Comparison of ENCODE assay signal across 1 cellular context in genomic region chr6:31821301-31822037, GRCh38.
TF ChIP-seq lines count a peak whose summit lies in the region.

No MANE protein-coding gene starts in this region.

TF ChIP-seq in HepG2, 621 proteins besides CTCF, POLR2A, EP300 and RAD21 (continues in another document):
- TF ChIP-seq ZNF512 (CRISPR knock-in tag; IDR thresholded peaks at IDR 0.05) (no peak), MNT (IDR thresholded peaks at IDR 0.05) (no peak), ZNF329 (CRISPR knock-in tag; IDR thresholded peaks at IDR 0.05; ENCODE audit: low read depth) (no peak), FOXP4 (CRISPR knock-in tag; IDR thresholded peaks at IDR 0.05) (no peak), TBL1XR1 (IDR thresholded peaks at IDR 0.05; ENCODE audit: borderline replicate concordance, low read length, partially characterized antibody) (peak; percentile 37), MXD3 (CRISPR knock-in tag; IDR thresholded peaks at IDR 0.05) (peak; percentile 53; the same call in 1 of the 2 replicates), GABPA (IDR thresholded peaks at IDR 0.05; ENCODE audit: low read depth, low read length) (no peak), GABPA (CRISPR knock-in tag; IDR thresholded peaks at IDR 0.05; ENCODE audit: low read depth) (no peak), SMYD3 (CRISPR knock-in tag; IDR thresholded peaks at IDR 0.05) (no peak), BORCS8-MEF2B (CRISPR knock-in tag; IDR thresholded peaks at IDR 0.05) (no peak), NCOA2 (CRISPR knock-in tag; IDR thresholded peaks at IDR 0.05) (no peak), HOXA9 (CRISPR knock-in tag; IDR thresholded peaks at IDR 0.05; ENCODE audit: borderline replicate concordance) (no peak), FOXO1 (CRISPR knock-in tag; IDR thresholded peaks at IDR 0.05) (no peak), ATF7-NPFF (CRISPR knock-in tag; IDR thresholded peaks at IDR 0.05; ENCODE audit: low read depth) (0 out of 2 replicates have a peak, but pooled peaks have one; percentile 41), HNF4A (CRISPR knock-in tag; IDR thresholded peaks at IDR 0.05) (no peak), ZNF446 (CRISPR knock-in tag; IDR thresholded peaks at IDR 0.05) (no peak), ZC3H4 (CRISPR knock-in tag; IDR thresholded peaks at IDR 0.05; ENCODE audit: borderline replicate concordance) (no peak), ZNF441 (CRISPR knock-in tag; IDR thresholded peaks at IDR 0.05; ENCODE audit: borderline replicate concordance) (peak; percentile 32; the same call in 1 of the 2 replicates), ZFP82 (CRISPR knock-in tag; IDR thresholded peaks at IDR 0.05; ENCODE audit: borderline replicate concordance) (no peak), HMG20B (CRISPR knock-in tag; conservative IDR thresholded peaks at IDR 0.05) (no peak), ZNF530 (CRISPR knock-in tag; IDR thresholded peaks at IDR 0.05; ENCODE audit: low read depth) (no peak), ZSCAN30 (CRISPR knock-in tag; IDR thresholded peaks at IDR 0.05) (no peak), SRSF1 (optimal IDR thresholded peaks at IDR 0.05; ENCODE audit: low read depth, low read length) (no peak), NFIB (CRISPR knock-in tag; IDR thresholded peaks at IDR 0.05; ENCODE audit: borderline replicate concordance) (no peak), NONO (IDR thresholded peaks at IDR 0.05) (no peak), NONO (CRISPR knock-in tag; conservative IDR thresholded peaks at IDR 0.05) (no peak), ZFP90 (CRISPR knock-in tag; IDR thresholded peaks at IDR 0.05; ENCODE audit: borderline replicate concordance) (no peak), HDAC6 (IDR thresholded peaks at IDR 0.05; ENCODE audit: low read depth, low read length) (no peak), PHF5A (CRISPR knock-in tag; IDR thresholded peaks at IDR 0.05; ENCODE audit: low read depth, unreplicated experiment) (no peak), PPARG (CRISPR knock-in tag; conservative IDR thresholded peaks at IDR 0.05) (no peak)
- TF ChIP-seq, protein P1, sequence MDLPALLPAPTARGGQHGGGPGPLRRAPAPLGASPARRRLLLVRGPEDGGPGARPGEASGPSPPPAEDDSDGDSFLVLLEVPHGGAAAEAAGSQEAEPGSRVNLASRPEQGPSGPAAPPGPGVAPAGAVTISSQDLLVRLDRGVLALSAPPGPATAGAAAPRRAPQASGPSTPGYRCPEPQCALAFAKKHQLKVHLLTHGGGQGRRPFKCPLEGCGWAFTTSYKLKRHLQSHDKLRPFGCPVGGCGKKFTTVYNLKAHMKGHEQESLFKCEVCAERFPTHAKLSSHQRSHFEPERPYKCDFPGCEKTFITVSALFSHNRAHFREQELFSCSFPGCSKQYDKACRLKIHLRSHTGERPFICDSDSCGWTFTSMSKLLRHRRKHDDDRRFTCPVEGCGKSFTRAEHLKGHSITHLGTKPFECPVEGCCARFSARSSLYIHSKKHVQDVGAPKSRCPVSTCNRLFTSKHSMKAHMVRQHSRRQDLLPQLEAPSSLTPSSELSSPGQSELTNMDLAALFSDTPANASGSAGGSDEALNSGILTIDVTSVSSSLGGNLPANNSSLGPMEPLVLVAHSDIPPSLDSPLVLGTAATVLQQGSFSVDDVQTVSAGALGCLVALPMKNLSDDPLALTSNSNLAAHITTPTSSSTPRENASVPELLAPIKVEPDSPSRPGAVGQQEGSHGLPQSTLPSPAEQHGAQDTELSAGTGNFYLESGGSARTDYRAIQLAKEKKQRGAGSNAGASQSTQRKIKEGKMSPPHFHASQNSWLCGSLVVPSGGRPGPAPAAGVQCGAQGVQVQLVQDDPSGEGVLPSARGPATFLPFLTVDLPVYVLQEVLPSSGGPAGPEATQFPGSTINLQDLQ (CRISPR knock-in tag; IDR thresholded peaks at IDR 0.05) = no peak
- TF ChIP-seq, protein P2, sequence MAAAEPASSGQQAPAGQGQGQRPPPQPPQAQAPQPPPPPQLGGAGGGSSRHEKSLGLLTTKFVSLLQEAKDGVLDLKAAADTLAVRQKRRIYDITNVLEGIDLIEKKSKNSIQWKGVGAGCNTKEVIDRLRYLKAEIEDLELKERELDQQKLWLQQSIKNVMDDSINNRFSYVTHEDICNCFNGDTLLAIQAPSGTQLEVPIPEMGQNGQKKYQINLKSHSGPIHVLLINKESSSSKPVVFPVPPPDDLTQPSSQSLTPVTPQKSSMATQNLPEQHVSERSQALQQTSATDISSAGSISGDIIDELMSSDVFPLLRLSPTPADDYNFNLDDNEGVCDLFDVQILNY (CRISPR knock-in tag; conservative IDR thresholded peaks at IDR 0.05) = no peak
- TF ChIP-seq, protein P3, sequence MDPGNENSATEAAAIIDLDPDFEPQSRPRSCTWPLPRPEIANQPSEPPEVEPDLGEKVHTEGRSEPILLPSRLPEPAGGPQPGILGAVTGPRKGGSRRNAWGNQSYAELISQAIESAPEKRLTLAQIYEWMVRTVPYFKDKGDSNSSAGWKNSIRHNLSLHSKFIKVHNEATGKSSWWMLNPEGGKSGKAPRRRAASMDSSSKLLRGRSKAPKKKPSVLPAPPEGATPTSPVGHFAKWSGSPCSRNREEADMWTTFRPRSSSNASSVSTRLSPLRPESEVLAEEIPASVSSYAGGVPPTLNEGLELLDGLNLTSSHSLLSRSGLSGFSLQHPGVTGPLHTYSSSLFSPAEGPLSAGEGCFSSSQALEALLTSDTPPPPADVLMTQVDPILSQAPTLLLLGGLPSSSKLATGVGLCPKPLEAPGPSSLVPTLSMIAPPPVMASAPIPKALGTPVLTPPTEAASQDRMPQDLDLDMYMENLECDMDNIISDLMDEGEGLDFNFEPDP (CRISPR knock-in tag; conservative IDR thresholded peaks at IDR 0.05) = no peak
- TF ChIP-seq, protein P4, sequence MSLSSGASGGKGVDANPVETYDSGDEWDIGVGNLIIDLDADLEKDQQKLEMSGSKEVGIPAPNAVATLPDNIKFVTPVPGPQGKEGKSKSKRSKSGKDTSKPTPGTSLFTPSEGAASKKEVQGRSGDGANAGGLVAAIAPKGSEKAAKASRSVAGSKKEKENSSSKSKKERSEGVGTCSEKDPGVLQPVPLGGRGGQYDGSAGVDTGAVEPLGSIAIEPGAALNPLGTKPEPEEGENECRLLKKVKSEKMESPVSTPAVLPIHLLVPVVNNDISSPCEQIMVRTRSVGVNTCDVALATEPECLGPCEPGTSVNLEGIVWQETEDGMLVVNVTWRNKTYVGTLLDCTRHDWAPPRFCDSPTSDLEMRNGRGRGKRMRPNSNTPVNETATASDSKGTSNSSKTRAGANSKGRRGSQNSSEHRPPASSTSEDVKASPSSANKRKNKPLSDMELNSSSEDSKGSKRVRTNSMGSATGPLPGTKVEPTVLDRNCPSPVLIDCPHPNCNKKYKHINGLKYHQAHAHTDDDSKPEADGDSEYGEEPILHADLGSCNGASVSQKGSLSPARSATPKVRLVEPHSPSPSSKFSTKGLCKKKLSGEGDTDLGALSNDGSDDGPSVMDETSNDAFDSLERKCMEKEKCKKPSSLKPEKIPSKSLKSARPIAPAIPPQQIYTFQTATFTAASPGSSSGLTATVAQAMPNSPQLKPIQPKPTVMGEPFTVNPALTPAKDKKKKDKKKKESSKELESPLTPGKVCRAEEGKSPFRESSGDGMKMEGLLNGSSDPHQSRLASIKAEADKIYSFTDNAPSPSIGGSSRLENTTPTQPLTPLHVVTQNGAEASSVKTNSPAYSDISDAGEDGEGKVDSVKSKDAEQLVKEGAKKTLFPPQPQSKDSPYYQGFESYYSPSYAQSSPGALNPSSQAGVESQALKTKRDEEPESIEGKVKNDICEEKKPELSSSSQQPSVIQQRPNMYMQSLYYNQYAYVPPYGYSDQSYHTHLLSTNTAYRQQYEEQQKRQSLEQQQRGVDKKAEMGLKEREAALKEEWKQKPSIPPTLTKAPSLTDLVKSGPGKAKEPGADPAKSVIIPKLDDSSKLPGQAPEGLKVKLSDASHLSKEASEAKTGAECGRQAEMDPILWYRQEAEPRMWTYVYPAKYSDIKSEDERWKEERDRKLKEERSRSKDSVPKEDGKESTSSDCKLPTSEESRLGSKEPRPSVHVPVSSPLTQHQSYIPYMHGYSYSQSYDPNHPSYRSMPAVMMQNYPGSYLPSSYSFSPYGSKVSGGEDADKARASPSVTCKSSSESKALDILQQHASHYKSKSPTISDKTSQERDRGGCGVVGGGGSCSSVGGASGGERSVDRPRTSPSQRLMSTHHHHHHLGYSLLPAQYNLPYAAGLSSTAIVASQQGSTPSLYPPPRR (CRISPR knock-in tag; IDR thresholded peaks at IDR 0.05; ENCODE audit: borderline replicate concordance) = no peak
- TF ChIP-seq, protein P5, sequence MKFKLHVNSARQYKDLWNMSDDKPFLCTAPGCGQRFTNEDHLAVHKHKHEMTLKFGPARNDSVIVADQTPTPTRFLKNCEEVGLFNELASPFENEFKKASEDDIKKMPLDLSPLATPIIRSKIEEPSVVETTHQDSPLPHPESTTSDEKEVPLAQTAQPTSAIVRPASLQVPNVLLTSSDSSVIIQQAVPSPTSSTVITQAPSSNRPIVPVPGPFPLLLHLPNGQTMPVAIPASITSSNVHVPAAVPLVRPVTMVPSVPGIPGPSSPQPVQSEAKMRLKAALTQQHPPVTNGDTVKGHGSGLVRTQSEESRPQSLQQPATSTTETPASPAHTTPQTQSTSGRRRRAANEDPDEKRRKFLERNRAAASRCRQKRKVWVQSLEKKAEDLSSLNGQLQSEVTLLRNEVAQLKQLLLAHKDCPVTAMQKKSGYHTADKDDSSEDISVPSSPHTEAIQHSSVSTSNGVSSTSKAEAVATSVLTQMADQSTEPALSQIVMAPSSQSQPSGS (CRISPR knock-in tag; IDR thresholded peaks at IDR 0.05) = no peak
- TF ChIP-seq, protein P6, sequence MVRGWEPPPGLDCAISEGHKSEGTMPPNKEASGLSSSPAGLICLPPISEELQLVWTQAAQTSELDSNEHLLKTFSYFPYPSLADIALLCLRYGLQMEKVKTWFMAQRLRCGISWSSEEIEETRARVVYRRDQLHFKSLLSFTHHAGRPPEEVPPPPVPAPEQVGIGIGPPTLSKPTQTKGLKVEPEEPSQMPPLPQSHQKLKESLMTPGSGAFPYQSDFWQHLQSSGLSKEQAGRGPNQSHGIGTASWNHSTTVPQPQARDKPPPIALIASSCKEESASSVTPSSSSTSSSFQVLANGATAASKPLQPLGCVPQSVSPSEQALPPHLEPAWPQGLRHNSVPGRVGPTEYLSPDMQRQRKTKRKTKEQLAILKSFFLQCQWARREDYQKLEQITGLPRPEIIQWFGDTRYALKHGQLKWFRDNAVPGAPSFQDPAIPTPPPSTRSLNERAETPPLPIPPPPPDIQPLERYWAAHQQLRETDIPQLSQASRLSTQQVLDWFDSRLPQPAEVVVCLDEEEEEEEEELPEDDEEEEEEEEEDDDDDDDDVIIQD (CRISPR knock-in tag; IDR thresholded peaks at IDR 0.05; ENCODE audit: low read depth) = no peak
